In genomic region chr10:24721254-24722106, GRCh38 we compare ENCODE assay signal across 8 cellular contexts. TPM values are rescaled to one million over a fixed set of nuclear protein-coding genes. Genes with fewer than 3 reads are reported as not detected.
DNase-seq lines count a peak whose midpoint lies in the region; ATAC-seq, FAIRE-seq and TF ChIP-seq lines count a peak whose summit lies in the region.

No MANE protein-coding gene starts in this region.

- H2BK120ac ChIP-seq in IMR-90 (ENCODE audit: low read depth, low read length), result peak overlapping the region; percentile 85

- H4K8ac ChIP-seq in IMR-90 (ENCODE audit: low read depth in 2 of 2, low read length in 2 of 2), result peak overlapping the region; percentile 68 to 71; a peak in 3 of 4 replicates

- DNase-seq in IMR-90 (peak; percentile 12), choroid plexus epithelial cell (ENCODE audit: low read depth) (peak; percentile 20), lower lobe of right lung (peak; percentile 56), thoracic aorta (ENCODE audit: low spot score) (no peak), NCI-H226 (no peak), D721Med (ENCODE audit: insufficient read length, low spot score) (no peak), COLO829 (ENCODE audit: low spot score) (no peak)

- peak overlapping the region; percentile 90 for H4K91ac ChIP-seq in IMR-90 (ENCODE audit: insufficient read depth, low read depth, low read length)

- H2BK15ac ChIP-seq in IMR-90 (ENCODE audit: low read depth, low read length), result 0 out of 3 replicates have a peak overlapping the region, but pooled peaks have one; percentile 25

- H2AK5ac ChIP-seq in IMR-90 (ENCODE audit: low read depth, low read length), result peak overlapping the region; percentile 73

- peaks cover 11% of the 10 kb centered on the region for H3K9me1 ChIP-seq in IMR-90 (ENCODE audit: insufficient read depth, low read length)

- H2BK5ac ChIP-seq in IMR-90 (ENCODE audit: low read depth, low read length, poor library complexity, severe bottlenecking), result peak overlapping the region; percentile 49

- H3K56ac ChIP-seq in IMR-90 (ENCODE audit: extremely low read depth, insufficient read depth, low read length), result peak overlapping the region; percentile 63

- H4K20me1 ChIP-seq in BLaER1 treated with 17β-estradiol and CSF1 and Interleukin-3, amounts not matched to agents 10 nM and 100 nM, result peaks cover 32 to 61% (median 57%) of the 10 kb centered on the region in 11 experiments; a peak in 21 of 22 replicates
- peaks cover 26% of the 10 kb centered on the region for H4K20me1 ChIP-seq in IMR-90 (ENCODE audit: insufficient read depth, low read length)

- H3K27me3 ChIP-seq in BLaER1 treated with 17β-estradiol and CSF1 and Interleukin-3, amounts not matched to agents 10 nM and 100 nM, result no peaks in the 10 kb centered on the region
- H3K27me3 ChIP-seq in IMR-90 (ENCODE audit: control insufficient read depth, insufficient read depth, low read length), result no peaks in the 10 kb centered on the region
- no peaks in the 10 kb centered on the region for H3K27me3 ChIP-seq in lower lobe of right lung (ENCODE audit: low read depth)
- H3K27me3 ChIP-seq in thoracic aorta (replicated peaks; ENCODE audit: insufficient read depth), result no peaks in the 10 kb centered on the region

- 9% methylated on average over 18 of the region's 34 CpGs; no CpG with 5 or more reads in 1 of the 2 experiments for WGBS in IMR-90 (ENCODE audit: extremely low coverage in 2 of 2, insufficient read length in 1 of 2), 2 experiments

- H3K4me3 ChIP-seq in BLaER1 treated with 17β-estradiol and CSF1 and Interleukin-3, amounts not matched to agents 10 nM and 100 nM, result peak overlapping the region; percentile 74 to 89 (median 84)
- H3K4me3 ChIP-seq in IMR-90 (ENCODE audit: insufficient read depth, low read depth, low read length) (peak overlapping the region; percentile 58), choroid plexus epithelial cell (ENCODE audit: low read depth, low read length) (peak overlapping the region; percentile 79), lower lobe of right lung (peak overlapping the region; percentile 86), thoracic aorta (peak overlapping the region; percentile 84)

- peaks cover 0 to 29% of the 10 kb centered on the region in 2 experiments; a peak in 2 of 4 replicates for H3K79me1 ChIP-seq in IMR-90 (ENCODE audit: low read depth in 1 of 2, low read length in 2 of 2)

- CTCF ChIA-PET in IMR-90 (lab: Yijun Ruan, JAX), result interaction anchor here (0.6 to 1.2 kb wide), 3 partner anchors 35 to 360 kb away, joined by 3 read pairs; no protein-coding TSS in a partner anchor

- H2AFZ ChIP-seq in IMR-90 (replicated peaks; ENCODE audit: low read length, poor library complexity), result peak overlapping the region; percentile 52

- H3K27ac ChIP-seq in BLaER1 treated with 17β-estradiol and CSF1 and Interleukin-3, amounts not matched to agents 10 nM and 100 nM, result peak overlapping the region in 7 of 11 experiments; percentile 89 to 98 (median 95); a peak in 14 of 22 replicates
- H3K27ac ChIP-seq in IMR-90 (ENCODE audit: insufficient read depth, low read length), result peak overlapping the region; percentile 49
- H3K27ac ChIP-seq in lower lobe of right lung, result peak overlapping the region; percentile 93
- H3K27ac ChIP-seq in thoracic aorta, result peak overlapping the region; percentile 92 to 96

- no peak for FAIRE-seq in D721Med (lab: Jason Lieb, UNC)

- dilution Hi-C loops in IMR-90 (cut with HindIII; ENCODE audit: low sequenced_read_pairs, unreplicated experiment), result no loop called here

- peaks cover 9 to 33% (median 20%) of the 10 kb centered on the region in 11 experiments; a peak in 20 of 22 replicates for H3K36me3 ChIP-seq in BLaER1 treated with 17β-estradiol and CSF1 and Interleukin-3, amounts not matched to agents 10 nM and 100 nM
- peaks cover 6% of the 10 kb centered on the region for H3K36me3 ChIP-seq in IMR-90 (ENCODE audit: control insufficient read depth, insufficient read depth, low read length)
- H3K36me3 ChIP-seq in lower lobe of right lung, result no peaks in the 10 kb centered on the region
- no peaks in the 10 kb centered on the region for H3K36me3 ChIP-seq in thoracic aorta

- no peak for ATAC-seq in IMR-90 (ENCODE audit: low read depth)
- ATAC-seq in lower lobe of right lung, result peak in 1 of 2 donors; percentile 2
- no peak for ATAC-seq in thoracic aorta (ENCODE audit: insufficient number of reproducible peaks, low FRiP score, low read depth)

- peak overlapping the region; percentile 92 to 98 (median 96); a peak in 21 of 22 replicates for H3K9ac ChIP-seq in BLaER1 treated with 17β-estradiol and CSF1 and Interleukin-3, amounts not matched to agents 10 nM and 100 nM
- peak overlapping the region; percentile 67 for H3K9ac ChIP-seq in IMR-90 (ENCODE audit: low read depth, low read length)

- H3K4me1 ChIP-seq in BLaER1 treated with 17β-estradiol and CSF1 and Interleukin-3, amounts not matched to agents 10 nM and 100 nM, result peaks cover 50 to 71% (median 65%) of the 10 kb centered on the region in 10 experiments
- H3K4me1 ChIP-seq in IMR-90 (ENCODE audit: control insufficient read depth, insufficient read depth, low read length), result peaks cover 12% of the 10 kb centered on the region
- peaks cover 53% of the 10 kb centered on the region for H3K4me1 ChIP-seq in lower lobe of right lung
- peaks cover 12 to 38% of the 10 kb centered on the region in 2 donors for H3K4me1 ChIP-seq in thoracic aorta (ENCODE audit: control insufficient read depth in 1 of 2, low read depth in 2 of 2)

- H3K14ac ChIP-seq in IMR-90 (replicated peaks; ENCODE audit: low read depth, low read length), result peak overlapping the region; percentile 76

- in situ Hi-C loops in IMR-90 (cut with MboI; ENCODE audit: low sequenced_read_pairs), result loop anchor here (25.0 kb wide), 1 partner anchor 241 kb away; the partner anchor contains the start of gene PRTFDC1

- peak overlapping the region; percentile 66; the same call in 1 of the 2 replicates for H2BK20ac ChIP-seq in IMR-90 (ENCODE audit: low read depth, low read length)

- no peak for TF ChIP-seq POLR2A in IMR-90 (IDR thresholded peaks at IDR 0.05; ENCODE audit: low read depth, low read length)

- H3K18ac ChIP-seq in IMR-90 (ENCODE audit: low read depth, low read length), result peak overlapping the region; percentile 59

- peak overlapping the region; percentile 89 for H4K5ac ChIP-seq in IMR-90 (ENCODE audit: low read depth, low read length)

- peak overlapping the region; percentile 89 for H3K4ac ChIP-seq in IMR-90 (ENCODE audit: low read depth, low read length)

- POLR2A ChIA-PET in IMR-90 (lab: Charles Lee; ENCODE audit: unreplicated experiment), result no interaction called here

- peak overlapping the region; percentile 92 for H3K23ac ChIP-seq in IMR-90 (ENCODE audit: low read depth, low read length)

- peak overlapping the region; percentile 92 for H2AK9ac ChIP-seq in IMR-90 (replicated peaks; ENCODE audit: low read depth, low read length, poor library complexity)

- H3K4me2 ChIP-seq in BLaER1 treated with 17β-estradiol and CSF1 and Interleukin-3, amounts not matched to agents 10 nM and 100 nM, result peak overlapping the region; percentile 93 to 100 (median 98)
- peak overlapping the region; percentile 95 for H3K4me2 ChIP-seq in IMR-90 (ENCODE audit: low read depth, low read length)

- intact Hi-C loops in IMR-90 (cut with micrococcal nuclease), result loop anchor here (1.0 to 2.0 kb wide), 3 partner anchors 79 to 360 kb away; no protein-coding TSS in a partner anchor
- intact Hi-C loops in lower lobe of right lung (cut with DNase I), result no loop called here

- BruUV-seq in IMR-90 (replicated peaks; lab: Mats Ljungman, UMichigan), result no TSS peak

- 0 out of 22 replicates have a peak, but pooled peaks cover 0 to 4% (median 0%) of the 10 kb centered on the region in 11 experiments for H3K9me3 ChIP-seq in BLaER1 treated with 17β-estradiol and CSF1 and Interleukin-3, amounts not matched to agents 10 nM and 100 nM (replicated peaks in 1 of 11)
- H3K9me3 ChIP-seq in IMR-90 (ENCODE audit: control insufficient read depth, insufficient read depth, low read length) (no peaks in the 10 kb centered on the region), lower lobe of right lung (no peaks in the 10 kb centered on the region), thoracic aorta (no peaks in the 10 kb centered on the region)

- TF ChIP-seq CTCF in IMR-90 (conservative IDR thresholded peaks at IDR 0.05; ENCODE audit: low read depth, low read length), result no peak
- no peak for TF ChIP-seq CTCF in choroid plexus epithelial cell (conservative IDR thresholded peaks at IDR 0.05; ENCODE audit: low read depth, low read length)
- no peak for TF ChIP-seq CTCF in lower lobe of right lung (IDR thresholded peaks at IDR 0.05)
- no peak for TF ChIP-seq CTCF in thoracic aorta (IDR thresholded peaks at IDR 0.05)
- no peak for TF ChIP-seq CTCF in D721Med (IDR thresholded peaks at IDR 0.05; ENCODE audit: insufficient read depth, missing control alignments)

- TF ChIP-seq RAD21 in IMR-90 (IDR thresholded peaks at IDR 0.05; ENCODE audit: low read length), result no peak

TF ChIP-seq in IMR-90, 13 proteins besides CTCF, POLR2A, EP300 and RAD21:
- TF ChIP-seq NFE2L2 (IDR thresholded peaks at IDR 0.05; ENCODE audit: low read depth, low read length) (no peak), CHD1 (IDR thresholded peaks at IDR 0.05; ENCODE audit: low read depth, low read length) (no peak), USF2 (IDR thresholded peaks at IDR 0.05; ENCODE audit: low read depth, low read length) (no peak)

RNA-seq across cellular contexts. Expression of gene ARHGAP21, which starts 2.2 kb away (rescaled TPM):
- 92.5 and 94.3 TPM in 2 replicates for total RNA-seq in IMR-90 (2012; rRNA removed)
- polyA plus RNA-seq in IMR-90 (2012; rRNA removed), result 43.3 and 44.9 TPM in 2 replicates
- 10.8 and 11.9 TPM in 2 replicates for polyA plus RNA-seq in IMR-90 (2012; cell fraction: cytosol; rRNA removed)
- polyA plus RNA-seq in IMR-90 (2012; cell fraction: nucleus; rRNA removed; ENCODE audit: low replicate concordance), result 27.8 and 127 TPM in 2 replicates
- 83.1 TPM for total RNA-seq in lower lobe of right lung
- 100 to 1,000 TPM in 1 of 2 donors, 10 to 100 TPM in 1; 95.6 to 101 TPM for total RNA-seq in thoracic aorta

Comparison
In these comparisons a context has a peak if more than half of its experiments do, and no peak if none do; other contexts are left out.
1. DNase-seq: peak in IMR-90 (single experiment), choroid plexus epithelial cell (single experiment) and lower lobe of right lung (single experiment); none in thoracic aorta (single experiment), NCI-H226 (single experiment), D721Med (single experiment) and COLO829 (single experiment).
2. Peak in every context shown above with its lines, with median percentiles within 50 percentile points of each other: H3K27ac ChIP-seq and H3K4me3 ChIP-seq.